ENCODE assay signal across 9 cellular contexts in genomic region chr3:49454457-49454856, GRCh38. TPM values are rescaled to one million over a fixed set of nuclear protein-coding genes. Genes with fewer than 3 reads are reported as not detected.
DNase-seq lines count a peak whose midpoint lies in the region; ATAC-seq and TF ChIP-seq lines count a peak whose summit lies in the region.
"Had no signal": no experiment of that assay in that cellular context is flagged by ENCODE, and none has a peak within 500 bp of the region (broad histone marks: within the 10 kb centered on the region; RNA-seq: fewer than 3 reads in every experiment).

No MANE protein-coding gene starts in this region.

- H3K27me3 ChIP-seq in RWPE2 (ENCODE audit: insufficient read depth, poor library complexity, severe bottlenecking) = no peaks in the 10 kb centered on the region

- no peaks in the 10 kb centered on the region for H3K36me3 ChIP-seq in RWPE2 (ENCODE audit: low read depth)

- peak; percentile 67 for ATAC-seq in activated CD8-positive, alpha-beta T cell treated with anti-CD3 and anti-CD28 coated beads for 36 hours
- ATAC-seq in activated CD8-positive, alpha-beta T cell treated with anti-CD3 and anti-CD28 coated beads, Interleukin-2, amount 10 ng/mL, durations not matched to agents 7 days and 5 days = no peak
- peak; percentile 92 for ATAC-seq in RWPE2 (ENCODE audit: low read depth)
- ATAC-seq in left ventricle myocardium superior = peak; percentile 78
- ATAC-seq in stimulated activated naive CD8-positive, alpha-beta T cell treated with anti-CD3 and anti-CD28 coated beads, Interleukin-15, amount 100 ng/mL, for 72 hours = peak; percentile 53
- ATAC-seq in HG02870 (IDR thresholded peaks at IDR 0.05; ENCODE audit: unreplicated experiment) = no peak

- intact Hi-C loops in activated CD8-positive, alpha-beta T cell treated with anti-CD3 and anti-CD28 coated beads for 36 hours (cut with micrococcal nuclease) = no loop called here
- intact Hi-C loops in left ventricle myocardium superior (cut with micrococcal nuclease) = no loop called here

- CTCF ChIA-PET in activated CD8-positive, alpha-beta T cell treated with anti-CD3 and anti-CD28 coated beads for 36 hours (lab: Charles Lee) = interaction anchor here (1.4 to 1.8 kb wide), 2 partner anchors 39 to 114 kb away, joined by 6 to 8 read pairs; partner anchors contain the start of gene USP4
- CTCF ChIA-PET in activated CD8-positive, alpha-beta T cell treated with anti-CD3 and anti-CD28 coated beads, Interleukin-2, amount 10 ng/mL, durations not matched to agents 7 days and 5 days (lab: Charles Lee) = interaction anchor here (1.0 to 1.6 kb wide), 4 partner anchors 16 to 176 kb away, joined by 3 to 8 read pairs (median 5); partner anchors contain the start of gene DAG1

- DNase-seq in activated CD8-positive, alpha-beta T cell treated with anti-CD3 and anti-CD28 coated beads for 36 hours = peak; percentile 36
- no peak for DNase-seq in activated CD8-positive, alpha-beta T cell treated with anti-CD3 and anti-CD28 coated beads, Interleukin-2, amount 10 ng/mL, durations not matched to agents 7 days and 5 days
- DNase-seq in RWPE2 (ENCODE audit: low spot score) (no peak), left ventricle myocardium superior (peak; percentile 53), NOMO-1 treated with dmso at 0.1 percent for 144 hours (lab: John Stamatoyannopoulos, UW; ENCODE audit: unreplicated experiment) (no peak), activated gamma-delta T cell treated with Interleukin-2 at 50 U/mL for 16 hours (no peak)
- DNase-seq in stimulated activated naive CD8-positive, alpha-beta T cell treated with anti-CD3 and anti-CD28 coated beads, Interleukin-15, amount 100 ng/mL, for 72 hours = no peak
- DNase-seq: CD4-positive, CD25-positive, alpha-beta regulatory T cell had no signal

- H3K4me1 Mint-ChIP-seq in activated CD8-positive, alpha-beta T cell treated with anti-CD3 and anti-CD28 coated beads for 36 hours (ENCODE audit: low read depth) = no peaks in the 10 kb centered on the region
- peaks cover 3% of the 10 kb centered on the region for H3K4me1 Mint-ChIP-seq in activated CD8-positive, alpha-beta T cell treated with anti-CD3 and anti-CD28 coated beads, Interleukin-2, amount 10 ng/mL, durations not matched to agents 7 days and 5 days (ENCODE audit: low read depth)
- H3K4me1 Mint-ChIP-seq in stimulated activated naive CD8-positive, alpha-beta T cell treated with anti-CD3 and anti-CD28 coated beads, Interleukin-15, amount 100 ng/mL, for 72 hours = no peaks in the 10 kb centered on the region
- H3K4me1 Mint-ChIP-seq: CD4-positive, CD25-positive, alpha-beta regulatory T cell had no signal

- no peak overlapping the region for H3K27ac ChIP-seq in RWPE2 (ENCODE audit: poor library complexity, severe bottlenecking)

- H3K27ac Mint-ChIP-seq in activated CD8-positive, alpha-beta T cell treated with anti-CD3 and anti-CD28 coated beads for 36 hours = no peak overlapping the region
- H3K27ac Mint-ChIP-seq in activated CD8-positive, alpha-beta T cell treated with anti-CD3 and anti-CD28 coated beads, Interleukin-2, amount 10 ng/mL, durations not matched to agents 7 days and 5 days = no peak overlapping the region
- no peak overlapping the region for H3K27ac Mint-ChIP-seq in stimulated activated naive CD8-positive, alpha-beta T cell treated with anti-CD3 and anti-CD28 coated beads, Interleukin-15, amount 100 ng/mL, for 72 hours

- no peaks in the 10 kb centered on the region for H3K27me3 Mint-ChIP-seq in activated CD8-positive, alpha-beta T cell treated with anti-CD3 and anti-CD28 coated beads for 36 hours
- H3K27me3 Mint-ChIP-seq in activated CD8-positive, alpha-beta T cell treated with anti-CD3 and anti-CD28 coated beads, Interleukin-2, amount 10 ng/mL, durations not matched to agents 7 days and 5 days (ENCODE audit: low read depth) = no peaks in the 10 kb centered on the region
- H3K27me3 Mint-ChIP-seq in stimulated activated naive CD8-positive, alpha-beta T cell treated with anti-CD3 and anti-CD28 coated beads, Interleukin-15, amount 100 ng/mL, for 72 hours = no peaks in the 10 kb centered on the region
- H3K27me3 Mint-ChIP-seq: CD4-positive, CD25-positive, alpha-beta regulatory T cell had no signal

- POLR2A ChIA-PET in activated CD8-positive, alpha-beta T cell treated with anti-CD3 and anti-CD28 coated beads for 36 hours (lab: Charles Lee) = interaction anchor here (0.8 kb wide), 1 partner anchor 16 kb away, joined by 3 read pairs; no protein-coding TSS in a partner anchor
- POLR2A ChIA-PET in activated CD8-positive, alpha-beta T cell treated with anti-CD3 and anti-CD28 coated beads, Interleukin-2, amount 10 ng/mL, durations not matched to agents 7 days and 5 days (lab: Charles Lee) = no interaction called here

- H3K36me3 Mint-ChIP-seq in activated CD8-positive, alpha-beta T cell treated with anti-CD3 and anti-CD28 coated beads for 36 hours (ENCODE audit: low read depth) = no peaks in the 10 kb centered on the region
- H3K36me3 Mint-ChIP-seq in activated CD8-positive, alpha-beta T cell treated with anti-CD3 and anti-CD28 coated beads, Interleukin-2, amount 10 ng/mL, durations not matched to agents 7 days and 5 days (ENCODE audit: low read depth) = no peaks in the 10 kb centered on the region
- H3K36me3 Mint-ChIP-seq: CD4-positive, CD25-positive, alpha-beta regulatory T cell had no signal

- H3K9me3 Mint-ChIP-seq in activated CD8-positive, alpha-beta T cell treated with anti-CD3 and anti-CD28 coated beads for 36 hours = no peaks in the 10 kb centered on the region
- H3K9me3 Mint-ChIP-seq in activated CD8-positive, alpha-beta T cell treated with anti-CD3 and anti-CD28 coated beads, Interleukin-2, amount 10 ng/mL, durations not matched to agents 7 days and 5 days (ENCODE audit: insufficient read depth) = no peaks in the 10 kb centered on the region
- no peaks in the 10 kb centered on the region for H3K9me3 Mint-ChIP-seq in stimulated activated naive CD8-positive, alpha-beta T cell treated with anti-CD3 and anti-CD28 coated beads, Interleukin-15, amount 100 ng/mL, for 72 hours
- H3K9me3 Mint-ChIP-seq: CD4-positive, CD25-positive, alpha-beta regulatory T cell had no signal

- TF ChIP-seq CTCF in activated CD8-positive, alpha-beta T cell treated with anti-CD3 and anti-CD28 coated beads for 36 hours (IDR thresholded peaks at IDR 0.05) = peak; percentile 33
- TF ChIP-seq CTCF in RWPE2 (IDR thresholded peaks at IDR 0.05; ENCODE audit: poor library complexity, severe bottlenecking) = peak; percentile 68

- H3K4me1 ChIP-seq in RWPE2 (ENCODE audit: insufficient read depth, poor library complexity, severe bottlenecking) = no peaks in the 10 kb centered on the region

- H3K9me3 ChIP-seq in RWPE2 (ENCODE audit: severe bottlenecking) = no peaks in the 10 kb centered on the region

- H3K4me3 Mint-ChIP-seq in activated CD8-positive, alpha-beta T cell treated with anti-CD3 and anti-CD28 coated beads for 36 hours = no peak overlapping the region
- H3K4me3 Mint-ChIP-seq in activated CD8-positive, alpha-beta T cell treated with anti-CD3 and anti-CD28 coated beads, Interleukin-2, amount 10 ng/mL, durations not matched to agents 7 days and 5 days = no peak overlapping the region
- H3K4me3 Mint-ChIP-seq in stimulated activated naive CD8-positive, alpha-beta T cell treated with anti-CD3 and anti-CD28 coated beads, Interleukin-15, amount 100 ng/mL, for 72 hours = no peak overlapping the region
- H3K4me3 Mint-ChIP-seq: CD4-positive, CD25-positive, alpha-beta regulatory T cell had no signal

- no peak overlapping the region for H3K4me3 ChIP-seq in RWPE2 (ENCODE audit: severe bottlenecking)

RNA-seq across cellular contexts. Expression of gene DAG1, which starts 15.6 kb away (rescaled TPM):
- total RNA-seq in activated CD8-positive, alpha-beta T cell treated with anti-CD3 and anti-CD28 coated beads for 36 hours = 10 to 100 TPM; 10.8 to 14.4 TPM
- 10 to 100 TPM; 18.8 to 19.7 TPM for total RNA-seq in activated CD8-positive, alpha-beta T cell treated with anti-CD3 and anti-CD28 coated beads, Interleukin-2, amount 10 ng/mL, durations not matched to agents 7 days and 5 days
- total RNA-seq in left ventricle myocardium superior = 144 TPM

RNA-seq across cellular contexts. Expression of gene NICN1, which starts 25.3 kb away (rescaled TPM):
- 10 to 100 TPM in 1 of 2 experiments, 1 to 10 TPM in 1; 8.6 to 11.1 TPM for total RNA-seq in activated CD8-positive, alpha-beta T cell treated with anti-CD3 and anti-CD28 coated beads for 36 hours
- total RNA-seq in activated CD8-positive, alpha-beta T cell treated with anti-CD3 and anti-CD28 coated beads, Interleukin-2, amount 10 ng/mL, durations not matched to agents 7 days and 5 days = 10 to 100 TPM; 23.2 to 25.7 TPM
- 16.8 TPM for total RNA-seq in left ventricle myocardium superior

RNA-seq across cellular contexts. Expression of gene AMT, which starts 32.2 kb away (rescaled TPM):
- total RNA-seq in activated CD8-positive, alpha-beta T cell treated with anti-CD3 and anti-CD28 coated beads for 36 hours = 1 to 10 TPM; 2.5 to 4.4 TPM
- total RNA-seq in activated CD8-positive, alpha-beta T cell treated with anti-CD3 and anti-CD28 coated beads, Interleukin-2, amount 10 ng/mL, durations not matched to agents 7 days and 5 days = 1 to 10 TPM; 3.8 to 4.7 TPM
- 30.5 TPM for total RNA-seq in left ventricle myocardium superior

RNA-seq across cellular contexts. Expression of gene TCTA, which starts 42.2 kb away (rescaled TPM):
- total RNA-seq in activated CD8-positive, alpha-beta T cell treated with anti-CD3 and anti-CD28 coated beads for 36 hours = 10 to 100 TPM; 10.4 to 12.4 TPM
- total RNA-seq in activated CD8-positive, alpha-beta T cell treated with anti-CD3 and anti-CD28 coated beads, Interleukin-2, amount 10 ng/mL, durations not matched to agents 7 days and 5 days = 10 to 100 TPM; 19.6 to 25.2 TPM
- 14.9 TPM for total RNA-seq in left ventricle myocardium superior

RNA-seq across cellular contexts. Expression of gene RHOA, which starts 42.7 kb away (rescaled TPM):
- total RNA-seq in activated CD8-positive, alpha-beta T cell treated with anti-CD3 and anti-CD28 coated beads for 36 hours = 100 to 1,000 TPM; 432 to 437 TPM
- total RNA-seq in activated CD8-positive, alpha-beta T cell treated with anti-CD3 and anti-CD28 coated beads, Interleukin-2, amount 10 ng/mL, durations not matched to agents 7 days and 5 days = 100 to 1,000 TPM; 518 to 520 TPM
- 266 TPM for total RNA-seq in left ventricle myocardium superior

Comparison
In these comparisons a context has a peak if more than half of its experiments do, and no peak if none do; other contexts are left out.
1. ATAC-seq: peak in activated CD8-positive, alpha-beta T cell treated with anti-CD3 and anti-CD28 coated beads for 36 hours (single experiment), RWPE2 (single experiment), left ventricle myocardium superior (single experiment) and stimulated activated naive CD8-positive, alpha-beta T cell treated with anti-CD3 and anti-CD28 coated beads, Interleukin-15, amount 100 ng/mL, for 72 hours (single experiment); none in activated CD8-positive, alpha-beta T cell treated with anti-CD3 and anti-CD28 coated beads, Interleukin-2, amount 10 ng/mL, durations not matched to agents 7 days and 5 days (single experiment) and HG02870 (single experiment).
2. DNase-seq: peak in activated CD8-positive, alpha-beta T cell treated with anti-CD3 and anti-CD28 coated beads for 36 hours (single experiment) and left ventricle myocardium superior (single experiment); none in activated CD8-positive, alpha-beta T cell treated with anti-CD3 and anti-CD28 coated beads, Interleukin-2, amount 10 ng/mL, durations not matched to agents 7 days and 5 days (single experiment), RWPE2 (single experiment), stimulated activated naive CD8-positive, alpha-beta T cell treated with anti-CD3 and anti-CD28 coated beads, Interleukin-15, amount 100 ng/mL, for 72 hours (0 of 2), NOMO-1 treated with dmso at 0.1 percent for 144 hours (single experiment) and activated gamma-delta T cell treated with Interleukin-2 at 50 U/mL for 16 hours (single experiment).